Comparison of ENCODE assay signal across 1 cellular context in the genomic region with DNA sequence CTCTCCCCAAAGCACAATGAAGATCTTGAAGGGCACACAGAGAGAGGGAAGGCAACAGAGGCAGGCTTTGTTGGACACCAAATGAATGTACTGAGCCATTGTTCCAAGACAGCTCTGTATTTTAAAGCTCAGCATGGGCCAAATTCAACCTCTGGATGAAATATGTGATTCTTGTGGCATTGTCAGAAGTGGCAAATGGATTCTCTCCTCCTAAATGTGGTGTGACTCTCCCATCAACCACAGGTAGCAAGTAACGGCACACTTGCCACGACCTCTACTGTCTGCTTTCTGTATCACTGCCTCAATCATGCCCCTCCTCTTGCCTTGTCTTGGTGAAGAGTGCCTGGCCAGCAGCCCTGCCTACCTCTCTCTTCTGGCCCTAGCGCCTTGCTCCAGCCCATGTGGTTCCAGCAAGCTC.
A peak's percentile ranks its signal among the peaks of the same experiment; 100 is the strongest.
TF ChIP-seq lines count a peak whose summit lies in the region.

No MANE protein-coding gene starts in this region.

TF ChIP-seq in GM12878, 131 proteins besides CTCF, POLR2A, EP300 and RAD21:
- TF ChIP-seq SMC3 (IDR thresholded peaks at IDR 0.05; ENCODE audit: borderline replicate concordance, low read length) (peak; percentile 41; the same call in 1 of the 2 replicates), SIX5 (IDR thresholded peaks at IDR 0.05; ENCODE audit: low read depth, low read length, severe bottlenecking) (no peak), CHD4 (IDR thresholded peaks at IDR 0.05) (no peak), CREB1 (IDR thresholded peaks at IDR 0.05; ENCODE audit: low read depth) (no peak), RELA (IDR thresholded peaks at IDR 0.05; ENCODE audit: borderline replicate concordance, partially characterized antibody) (no peak), NFXL1 (IDR thresholded peaks at IDR 0.05; ENCODE audit: borderline replicate concordance) (no peak), FOS (IDR thresholded peaks at IDR 0.05; ENCODE audit: borderline replicate concordance, extremely low read depth, insufficient read length) (no peak), GATAD2B (conservative IDR thresholded peaks at IDR 0.05; ENCODE audit: low read depth) (no peak), CHD1 (IDR thresholded peaks at IDR 0.05; ENCODE audit: low read depth, low read length) (no peak), RUNX3 (IDR thresholded peaks at IDR 0.05; ENCODE audit: low read length) (peak; percentile 36; the same call in 1 of the 2 replicates), HDAC2 (IDR thresholded peaks at IDR 0.05) (no peak), HCFC1 (IDR thresholded peaks at IDR 0.05; ENCODE audit: low read length) (no peak)
- TF ChIP-seq, protein P1, sequence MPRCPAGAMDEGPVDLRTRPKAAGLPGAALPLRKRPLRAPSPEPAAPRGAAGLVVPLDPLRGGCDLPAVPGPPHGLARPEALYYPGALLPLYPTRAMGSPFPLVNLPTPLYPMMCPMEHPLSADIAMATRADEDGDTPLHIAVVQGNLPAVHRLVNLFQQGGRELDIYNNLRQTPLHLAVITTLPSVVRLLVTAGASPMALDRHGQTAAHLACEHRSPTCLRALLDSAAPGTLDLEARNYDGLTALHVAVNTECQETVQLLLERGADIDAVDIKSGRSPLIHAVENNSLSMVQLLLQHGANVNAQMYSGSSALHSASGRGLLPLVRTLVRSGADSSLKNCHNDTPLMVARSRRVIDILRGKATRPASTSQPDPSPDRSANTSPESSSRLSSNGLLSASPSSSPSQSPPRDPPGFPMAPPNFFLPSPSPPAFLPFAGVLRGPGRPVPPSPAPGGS (IDR thresholded peaks at IDR 0.05; ENCODE audit: borderline replicate concordance, insufficient read depth, low read depth, low read length, poor library complexity, severe bottlenecking), result no peak
- TF ChIP-seq, protein P2, sequence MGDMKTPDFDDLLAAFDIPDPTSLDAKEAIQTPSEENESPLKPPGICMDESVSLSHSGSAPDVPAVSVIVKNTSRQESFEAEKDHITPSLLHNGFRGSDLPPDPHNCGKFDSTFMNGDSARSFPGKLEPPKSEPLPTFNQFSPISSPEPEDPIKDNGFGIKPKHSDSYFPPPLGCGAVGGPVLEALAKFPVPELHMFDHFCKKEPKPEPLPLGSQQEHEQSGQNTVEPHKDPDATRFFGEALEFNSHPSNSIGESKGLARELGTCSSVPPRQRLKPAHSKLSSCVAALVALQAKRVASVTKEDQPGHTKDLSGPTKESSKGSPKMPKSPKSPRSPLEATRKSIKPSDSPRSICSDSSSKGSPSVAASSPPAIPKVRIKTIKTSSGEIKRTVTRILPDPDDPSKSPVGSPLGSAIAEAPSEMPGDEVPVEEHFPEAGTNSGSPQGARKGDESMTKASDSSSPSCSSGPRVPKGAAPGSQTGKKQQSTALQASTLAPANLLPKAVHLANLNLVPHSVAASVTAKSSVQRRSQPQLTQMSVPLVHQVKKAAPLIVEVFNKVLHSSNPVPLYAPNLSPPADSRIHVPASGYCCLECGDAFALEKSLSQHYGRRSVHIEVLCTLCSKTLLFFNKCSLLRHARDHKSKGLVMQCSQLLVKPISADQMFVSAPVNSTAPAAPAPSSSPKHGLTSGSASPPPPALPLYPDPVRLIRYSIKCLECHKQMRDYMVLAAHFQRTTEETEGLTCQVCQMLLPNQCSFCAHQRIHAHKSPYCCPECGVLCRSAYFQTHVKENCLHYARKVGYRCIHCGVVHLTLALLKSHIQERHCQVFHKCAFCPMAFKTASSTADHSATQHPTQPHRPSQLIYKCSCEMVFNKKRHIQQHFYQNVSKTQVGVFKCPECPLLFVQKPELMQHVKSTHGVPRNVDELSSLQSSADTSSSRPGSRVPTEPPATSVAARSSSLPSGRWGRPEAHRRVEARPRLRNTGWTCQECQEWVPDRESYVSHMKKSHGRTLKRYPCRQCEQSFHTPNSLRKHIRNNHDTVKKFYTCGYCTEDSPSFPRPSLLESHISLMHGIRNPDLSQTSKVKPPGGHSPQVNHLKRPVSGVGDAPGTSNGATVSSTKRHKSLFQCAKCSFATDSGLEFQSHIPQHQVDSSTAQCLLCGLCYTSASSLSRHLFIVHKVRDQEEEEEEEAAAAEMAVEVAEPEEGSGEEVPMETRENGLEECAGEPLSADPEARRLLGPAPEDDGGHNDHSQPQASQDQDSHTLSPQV (IDR thresholded peaks at IDR 0.05), result no peak
- TF ChIP-seq, protein P3, sequence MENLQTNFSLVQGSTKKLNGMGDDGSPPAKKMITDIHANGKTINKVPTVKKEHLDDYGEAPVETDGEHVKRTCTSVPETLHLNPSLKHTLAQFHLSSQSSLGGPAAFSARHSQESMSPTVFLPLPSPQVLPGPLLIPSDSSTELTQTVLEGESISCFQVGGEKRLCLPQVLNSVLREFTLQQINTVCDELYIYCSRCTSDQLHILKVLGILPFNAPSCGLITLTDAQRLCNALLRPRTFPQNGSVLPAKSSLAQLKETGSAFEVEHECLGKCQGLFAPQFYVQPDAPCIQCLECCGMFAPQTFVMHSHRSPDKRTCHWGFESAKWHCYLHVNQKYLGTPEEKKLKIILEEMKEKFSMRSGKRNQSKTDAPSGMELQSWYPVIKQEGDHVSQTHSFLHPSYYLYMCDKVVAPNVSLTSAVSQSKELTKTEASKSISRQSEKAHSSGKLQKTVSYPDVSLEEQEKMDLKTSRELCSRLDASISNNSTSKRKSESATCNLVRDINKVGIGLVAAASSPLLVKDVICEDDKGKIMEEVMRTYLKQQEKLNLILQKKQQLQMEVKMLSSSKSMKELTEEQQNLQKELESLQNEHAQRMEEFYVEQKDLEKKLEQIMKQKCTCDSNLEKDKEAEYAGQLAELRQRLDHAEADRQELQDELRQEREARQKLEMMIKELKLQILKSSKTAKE (IDR thresholded peaks at IDR 0.05; ENCODE audit: low read depth, poor library complexity, severe bottlenecking), result no peak
- TF ChIP-seq, protein P4, sequence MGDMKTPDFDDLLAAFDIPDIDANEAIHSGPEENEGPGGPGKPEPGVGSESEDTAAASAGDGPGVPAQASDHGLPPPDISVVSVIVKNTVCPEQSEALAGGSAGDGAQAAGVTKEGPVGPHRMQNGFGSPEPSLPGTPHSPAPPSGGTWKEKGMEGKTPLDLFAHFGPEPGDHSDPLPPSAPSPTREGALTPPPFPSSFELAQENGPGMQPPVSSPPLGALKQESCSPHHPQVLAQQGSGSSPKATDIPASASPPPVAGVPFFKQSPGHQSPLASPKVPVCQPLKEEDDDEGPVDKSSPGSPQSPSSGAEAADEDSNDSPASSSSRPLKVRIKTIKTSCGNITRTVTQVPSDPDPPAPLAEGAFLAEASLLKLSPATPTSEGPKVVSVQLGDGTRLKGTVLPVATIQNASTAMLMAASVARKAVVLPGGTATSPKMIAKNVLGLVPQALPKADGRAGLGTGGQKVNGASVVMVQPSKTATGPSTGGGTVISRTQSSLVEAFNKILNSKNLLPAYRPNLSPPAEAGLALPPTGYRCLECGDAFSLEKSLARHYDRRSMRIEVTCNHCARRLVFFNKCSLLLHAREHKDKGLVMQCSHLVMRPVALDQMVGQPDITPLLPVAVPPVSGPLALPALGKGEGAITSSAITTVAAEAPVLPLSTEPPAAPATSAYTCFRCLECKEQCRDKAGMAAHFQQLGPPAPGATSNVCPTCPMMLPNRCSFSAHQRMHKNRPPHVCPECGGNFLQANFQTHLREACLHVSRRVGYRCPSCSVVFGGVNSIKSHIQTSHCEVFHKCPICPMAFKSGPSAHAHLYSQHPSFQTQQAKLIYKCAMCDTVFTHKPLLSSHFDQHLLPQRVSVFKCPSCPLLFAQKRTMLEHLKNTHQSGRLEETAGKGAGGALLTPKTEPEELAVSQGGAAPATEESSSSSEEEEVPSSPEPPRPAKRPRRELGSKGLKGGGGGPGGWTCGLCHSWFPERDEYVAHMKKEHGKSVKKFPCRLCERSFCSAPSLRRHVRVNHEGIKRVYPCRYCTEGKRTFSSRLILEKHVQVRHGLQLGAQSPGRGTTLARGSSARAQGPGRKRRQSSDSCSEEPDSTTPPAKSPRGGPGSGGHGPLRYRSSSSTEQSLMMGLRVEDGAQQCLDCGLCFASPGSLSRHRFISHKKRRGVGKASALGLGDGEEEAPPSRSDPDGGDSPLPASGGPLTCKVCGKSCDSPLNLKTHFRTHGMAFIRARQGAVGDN (IDR thresholded peaks at IDR 0.05), result no peak
